ENCODE assay signal across 28 cellular contexts in the genomic region with DNA sequence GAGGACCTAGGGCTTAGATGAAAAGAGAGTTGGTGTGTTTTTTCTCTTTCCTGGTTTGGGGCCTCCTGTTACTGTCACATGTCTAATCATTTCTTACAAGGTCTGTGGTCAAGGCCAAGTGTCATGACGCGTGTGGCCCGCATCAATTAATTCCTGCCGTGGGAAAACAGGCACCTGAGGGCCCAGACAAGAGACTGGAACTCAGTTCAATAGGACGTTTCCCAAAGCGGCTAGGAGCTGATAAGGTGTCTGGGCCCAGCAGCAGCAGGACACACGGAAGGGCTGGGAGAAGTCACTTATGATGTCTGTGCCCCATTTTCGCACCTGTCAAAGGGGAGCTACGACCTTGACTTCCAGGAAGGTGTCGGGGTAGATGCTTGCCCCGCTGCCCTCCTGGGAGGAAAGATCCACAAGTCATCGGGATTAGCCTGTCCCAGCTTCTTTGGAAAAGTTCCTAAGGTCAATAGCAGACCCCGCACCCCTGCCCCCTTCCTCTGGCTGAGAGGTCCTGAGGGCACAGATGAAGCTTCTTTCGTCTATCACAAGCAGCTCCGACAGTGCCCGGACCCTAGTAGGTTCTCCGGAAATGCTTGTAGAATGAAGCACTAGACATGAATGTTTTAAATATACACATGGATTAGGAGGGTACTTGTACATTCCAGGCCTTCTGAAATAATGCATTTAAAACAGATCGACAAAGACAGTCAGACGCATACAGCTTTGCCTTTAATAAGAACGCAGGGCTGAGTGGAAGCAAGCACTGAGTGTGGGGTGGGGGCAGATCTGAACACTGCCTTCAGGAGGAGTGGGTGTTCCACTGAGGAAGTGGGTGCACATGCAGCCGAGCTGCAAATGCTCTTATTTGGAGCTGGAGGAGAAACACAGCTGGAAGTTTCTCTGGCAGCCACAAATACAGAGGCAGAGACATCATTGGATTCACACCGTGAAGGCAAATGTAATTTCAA.
DNase-seq lines count a peak whose midpoint lies in the region; ATAC-seq and TF ChIP-seq lines count a peak whose summit lies in the region.
"Had no signal": no experiment of that assay in that cellular context is flagged by ENCODE, and none has a peak within 500 bp of the region (broad histone marks: within the 10 kb centered on the region; RNA-seq: fewer than 3 reads in every experiment).

No MANE protein-coding gene starts in this region.

- no peak overlapping the region for H3K4me3 Mint-ChIP-seq in activated CD8-positive, alpha-beta memory T cell treated with anti-CD3 and anti-CD28 coated beads, Interleukin-2, amount 10 ng/mL, durations not matched to agents 7 days and 5 days
- H3K4me3 Mint-ChIP-seq: activated naive CD4-positive, alpha-beta T cell treated with anti-CD3 and anti-CD28 coated beads, Interleukin-2, amount 10 ng/mL, durations not matched to agents 7 days and 5 days; activated T-helper 1 cell treated with anti-CD3 and anti-CD28 coated beads, Interleukin-12 subunit alpha, Interleukin-12 subunit beta, Interleukin-2, Interleukin-4 antibody, amounts not matched to agents 30 ng/mL and 10 ng/mL and 1 ng/mL, durations not matched to agents 14 hours and 24 hours and 36 hours; CD8-positive, alpha-beta memory T cell; immature natural killer cell; nephron; T-helper 17 cell had no signal

- H2AFZ ChIP-seq in mesenchymal stem cell (ENCODE audit: low read depth, low read length) = no peak overlapping the region

- no peak overlapping the region for H3K4me3 ChIP-seq in brain microvascular endothelial cell (ENCODE audit: low read depth, low read length)
- no peak overlapping the region for H3K4me3 ChIP-seq in mesenchymal stem cell (ENCODE audit: insufficient read depth in 1 of 2, low read depth in 1 of 2, low read length in 2 of 2)
- H3K4me3 ChIP-seq: K562, thyroid gland had no signal

- peaks cover 4% of the 10 kb centered on the region for H3K9me3 Mint-ChIP-seq in activated CD8-positive, alpha-beta memory T cell treated with anti-CD3 and anti-CD28 coated beads, Interleukin-2, amount 10 ng/mL, durations not matched to agents 7 days and 5 days (ENCODE audit: low read depth)
- H3K9me3 Mint-ChIP-seq: activated naive CD4-positive, alpha-beta T cell treated with anti-CD3 and anti-CD28 coated beads, Interleukin-2, amount 10 ng/mL, durations not matched to agents 7 days and 5 days; activated T-helper 1 cell treated with anti-CD3 and anti-CD28 coated beads, Interleukin-12 subunit alpha, Interleukin-12 subunit beta, Interleukin-2, Interleukin-4 antibody, amounts not matched to agents 30 ng/mL and 10 ng/mL and 1 ng/mL, durations not matched to agents 14 hours and 24 hours and 36 hours; nephron had no signal

- 69% methylated on average over 22 of the region's 22 CpGs for WGBS in mesenchymal stem cell

- H3K18ac ChIP-seq in mesenchymal stem cell (ENCODE audit: low read depth in 1 of 2, low read length in 2 of 2) = peak overlapping the region; percentile 46 to 79

- H3K27ac Mint-ChIP-seq in activated CD8-positive, alpha-beta memory T cell treated with anti-CD3 and anti-CD28 coated beads, Interleukin-2, amount 10 ng/mL, durations not matched to agents 7 days and 5 days = no peak overlapping the region
- H3K27ac Mint-ChIP-seq: activated naive CD4-positive, alpha-beta T cell treated with anti-CD3 and anti-CD28 coated beads, Interleukin-2, amount 10 ng/mL, durations not matched to agents 7 days and 5 days; activated T-helper 1 cell treated with anti-CD3 and anti-CD28 coated beads, Interleukin-12 subunit alpha, Interleukin-12 subunit beta, Interleukin-2, Interleukin-4 antibody, amounts not matched to agents 30 ng/mL and 10 ng/mL and 1 ng/mL, durations not matched to agents 14 hours and 24 hours and 36 hours; CD8-positive, alpha-beta memory T cell; immature natural killer cell; nephron; T-helper 17 cell had no signal

- H4K8ac ChIP-seq in mesenchymal stem cell (ENCODE audit: low read length) = peak overlapping the region; percentile 50

- peaks cover 6% of the 10 kb centered on the region for H3K4me1 Mint-ChIP-seq in activated CD8-positive, alpha-beta memory T cell treated with anti-CD3 and anti-CD28 coated beads, Interleukin-2, amount 10 ng/mL, durations not matched to agents 7 days and 5 days
- H3K4me1 Mint-ChIP-seq: activated naive CD4-positive, alpha-beta T cell treated with anti-CD3 and anti-CD28 coated beads, Interleukin-2, amount 10 ng/mL, durations not matched to agents 7 days and 5 days; CD8-positive, alpha-beta memory T cell had no signal

- no peak for ATAC-seq in activated CD8-positive, alpha-beta memory T cell treated with anti-CD3 and anti-CD28 coated beads, Interleukin-2, amount 10 ng/mL, durations not matched to agents 7 days and 5 days
- no peak for ATAC-seq in HG02588 (IDR thresholded peaks at IDR 0.05; ENCODE audit: unreplicated experiment)
- ATAC-seq: K562; sciatic nerve; stimulated activated naive CD8-positive, alpha-beta T cell treated with anti-CD3 and anti-CD28 coated beads, Interleukin-15, Interleukin-2, amounts not matched to agents 100 U/mL and 50 U/mL, for 24 hours; T-helper 17 cell had no signal

- peak overlapping the region; percentile 77 for H2BK120ac ChIP-seq in mesenchymal stem cell (ENCODE audit: low read depth, low read length)

- H3K79me1 ChIP-seq in mesenchymal stem cell (replicated peaks; ENCODE audit: low read length, poor library complexity, severe bottlenecking) = no peaks in the 10 kb centered on the region

- peak overlapping the region; percentile 82 for H4K91ac ChIP-seq in mesenchymal stem cell (ENCODE audit: low read length)

- no peak overlapping the region for H3K4me2 ChIP-seq in mesenchymal stem cell (ENCODE audit: low read length, poor library complexity, severe bottlenecking)

- no peak overlapping the region for H3K9ac ChIP-seq in mesenchymal stem cell (ENCODE audit: low read length)

- no peak overlapping the region for H3K14ac ChIP-seq in mesenchymal stem cell (ENCODE audit: low read length in 2 of 2)

- H3K27me3 ChIP-seq in brain microvascular endothelial cell (replicated peaks) (no peaks in the 10 kb centered on the region), mesenchymal stem cell (ENCODE audit: control insufficient read depth in 1 of 2, insufficient read depth in 1 of 2, low read length in 2 of 2) (no peaks in the 10 kb centered on the region)
- H3K27me3 ChIP-seq: thyroid gland had no signal

- no peaks in the 10 kb centered on the region for H3K27me3 Mint-ChIP-seq in activated CD8-positive, alpha-beta memory T cell treated with anti-CD3 and anti-CD28 coated beads, Interleukin-2, amount 10 ng/mL, durations not matched to agents 7 days and 5 days
- H3K27me3 Mint-ChIP-seq: activated naive CD4-positive, alpha-beta T cell treated with anti-CD3 and anti-CD28 coated beads, Interleukin-2, amount 10 ng/mL, durations not matched to agents 7 days and 5 days had no signal

- peak overlapping the region; percentile 40 to 59 for H3K4ac ChIP-seq in mesenchymal stem cell (ENCODE audit: low read depth in 1 of 2, low read length in 2 of 2)

- no peak overlapping the region for H2AK5ac ChIP-seq in mesenchymal stem cell (ENCODE audit: low read length, severe bottlenecking)

- CTCF ChIA-PET in activated CD8-positive, alpha-beta memory T cell treated with anti-CD3 and anti-CD28 coated beads, Interleukin-2, amount 10 ng/mL, durations not matched to agents 7 days and 5 days (lab: Charles Lee) = interaction anchor here (0.6 to 1.4 kb wide), 2 partner anchors 141 to 510 kb away, joined by 3 to 4 read pairs; no protein-coding TSS in a partner anchor

- no peaks in the 10 kb centered on the region for H3K36me3 ChIP-seq in brain microvascular endothelial cell (replicated peaks)
- H3K36me3 ChIP-seq in mesenchymal stem cell (ENCODE audit: control insufficient read depth in 1 of 2, insufficient read depth in 2 of 2, low read depth in 1 of 2, low read length in 2 of 2) = no peaks in the 10 kb centered on the region
- H3K36me3 ChIP-seq: thyroid gland had no signal

- no peak for TF ChIP-seq CTCF in brain microvascular endothelial cell (IDR thresholded peaks at IDR 0.05; ENCODE audit: low read depth, low read length, missing control alignments)

- peak overlapping the region; percentile 81 for H2BK15ac ChIP-seq in mesenchymal stem cell (ENCODE audit: low read depth, poor library complexity, severe bottlenecking)

- peaks cover 6% of the 10 kb centered on the region for H3K4me1 ChIP-seq in mesenchymal stem cell (ENCODE audit: control insufficient read depth, insufficient read depth, low read depth, low read length)
- H3K4me1 ChIP-seq: thyroid gland had no signal

- no peak overlapping the region for H2BK5ac ChIP-seq in mesenchymal stem cell (ENCODE audit: low read depth, low read length, poor library complexity, severe bottlenecking)

- in situ Hi-C loops in brain microvascular endothelial cell (cut with HindIII; ENCODE audit: low pct_ligation_motif_present, low sequenced_read_pairs) = no loop called here
- in situ Hi-C loops in KBM-7 (cut with MboI; ENCODE audit: low pct_unique_long_range_greater_than_20kb, low sequenced_read_pairs) = no loop called here

- H3K27ac ChIP-seq in brain microvascular endothelial cell = peak overlapping the region; percentile 64
- no peak overlapping the region for H3K27ac ChIP-seq in mesenchymal stem cell (ENCODE audit: low read length, poor library complexity, severe bottlenecking)
- H3K27ac ChIP-seq: epithelial cell of prostate, thyroid gland had no signal

- peak overlapping the region; percentile 79 to 86 for H2BK12ac ChIP-seq in mesenchymal stem cell (ENCODE audit: low read length in 2 of 2)

- H3K9me3 ChIP-seq in mesenchymal stem cell (ENCODE audit: control insufficient read depth, low read length) = no peaks in the 10 kb centered on the region
- H3K9me3 ChIP-seq: thyroid gland had no signal

- no peak overlapping the region for H3K23ac ChIP-seq in mesenchymal stem cell (ENCODE audit: low read length in 2 of 2)

- H3K36me3 Mint-ChIP-seq in activated CD8-positive, alpha-beta memory T cell treated with anti-CD3 and anti-CD28 coated beads, Interleukin-2, amount 10 ng/mL, durations not matched to agents 7 days and 5 days = peaks cover 3% of the 10 kb centered on the region
- H3K36me3 Mint-ChIP-seq: activated naive CD4-positive, alpha-beta T cell treated with anti-CD3 and anti-CD28 coated beads, Interleukin-2, amount 10 ng/mL, durations not matched to agents 7 days and 5 days; CD8-positive, alpha-beta memory T cell; immature natural killer cell had no signal

- DNase-seq in activated CD8-positive, alpha-beta memory T cell treated with anti-CD3 and anti-CD28 coated beads, Interleukin-2, amount 10 ng/mL, durations not matched to agents 7 days and 5 days = peak; percentile 9
- DNase-seq in activated CD8-positive, alpha-beta memory T cell treated with anti-CD3 and anti-CD28 coated beads, Interleukin-2, amount 50 U/mL, for 4 hours = no peak
- no peak for DNase-seq in brain microvascular endothelial cell
- peak; percentile 71 for DNase-seq in mesenchymal stem cell
- no peak for DNase-seq in NCI-H187 (lab: John Stamatoyannopoulos, UW)
- no peak for DNase-seq in activated naive CD4-positive, alpha-beta T cell treated with anti-CD3 and anti-CD28 coated beads, Interleukin-2, amount 50 U/mL, for 16 hours
- DNase-seq in KBM-7 = no peak
- DNase-seq: activated CD4-positive, alpha-beta T cell treated with anti-CD3 and anti-CD28 coated beads for 48 hours; activated naive CD4-positive, alpha-beta T cell treated with anti-CD3 and anti-CD28 coated beads, Interleukin-2, amount 10 ng/mL, durations not matched to agents 7 days and 5 days; CD8-positive, alpha-beta memory T cell; DMS153; effector CD4-positive, alpha-beta T cell; GDM1; immature natural killer cell; MM.1S; NCI-H146; NCI-H2171; NCI-H524 treated with DMSO at 0.1 percent for 48 hours; posterior cingulate gyrus; stimulated activated naive CD8-positive, alpha-beta T cell treated with anti-CD3 and anti-CD28 coated beads, Interleukin-15, Interleukin-2, amounts not matched to agents 100 U/mL and 50 U/mL, for 24 hours; T-helper 17 cell; thyroid gland had no signal

Comparison
In these comparisons a context has a peak if more than half of its experiments do, and no peak if none do; other contexts are left out.
1. DNase-seq: peak in activated CD8-positive, alpha-beta memory T cell treated with anti-CD3 and anti-CD28 coated beads, Interleukin-2, amount 10 ng/mL, durations not matched to agents 7 days and 5 days (single experiment) and mesenchymal stem cell (single experiment); none in activated CD8-positive, alpha-beta memory T cell treated with anti-CD3 and anti-CD28 coated beads, Interleukin-2, amount 50 U/mL, for 4 hours (single experiment), brain microvascular endothelial cell (single experiment), NCI-H187 (0 of 2), activated naive CD4-positive, alpha-beta T cell treated with anti-CD3 and anti-CD28 coated beads, Interleukin-2, amount 50 U/mL, for 16 hours (single experiment) and KBM-7 (single experiment).